Comparison of ENCODE assay signal across 1 cellular context in genomic region chr18:34495434-34495833, GRCh38.
TF ChIP-seq lines count a peak whose summit lies in the region.

No MANE protein-coding gene starts in this region.

TF ChIP-seq in GM23338, 12 proteins besides CTCF, POLR2A, EP300 and RAD21 (continued from another document):
- TF ChIP-seq ETS1 (IDR thresholded peaks at IDR 0.05) = no peak
- TF ChIP-seq ZNF331 (CRISPR knock-in tag; IDR thresholded peaks at IDR 0.05; ENCODE audit: low read depth) = no peak
- TF ChIP-seq EZH2phosphoT487 (IDR thresholded peaks at IDR 0.05; ENCODE audit: unreplicated experiment) = no peak
TF ChIP-seq in GM23338: peak in this region for 0.
